8 cellular contexts compared by ENCODE assay signal in genomic region chr21:39728341-39728740, GRCh38. TPM values are rescaled to one million over a fixed set of nuclear protein-coding genes. Genes with fewer than 3 reads are reported as not detected.
"Had no signal": no experiment of that assay in that cellular context is flagged by ENCODE, and none has a peak within 500 bp of the region (broad histone marks: within the 10 kb centered on the region; RNA-seq: fewer than 3 reads in every experiment).

No MANE protein-coding gene starts in this region.

- H3K27ac Mint-ChIP-seq: HFFc6 had no signal

- H3K4me3 Mint-ChIP-seq: HFFc6 had no signal

- ATAC-seq: HCT116, K562 had no signal

- DNase-seq: GM23248, GOT3, H7, HFFc6, IMR-90 had no signal

- H3K9me3 Mint-ChIP-seq: HFFc6 had no signal

- FAIRE-seq: HTR-8/SVneo, K562 had no signal

RNA-seq across cellular contexts. Expression of gene IGSF5, which starts 16.6 kb away (rescaled TPM):
- total RNA-seq: GM23248, HFFc6, IMR-90, K562 had no signal
- polyA plus RNA-seq: GM23248, IMR-90, K562 had no signal
